15 cellular contexts compared by ENCODE assay signal in genomic region chr10:52442576-52442975, GRCh38.
A peak's percentile ranks its signal among the peaks of the same experiment; 100 is the strongest.
DNase-seq lines count a peak whose midpoint lies in the region; ATAC-seq and TF ChIP-seq lines count a peak whose summit lies in the region.
"Had no signal": no experiment of that assay in that cellular context is flagged by ENCODE, and none has a peak within 500 bp of the region (broad histone marks: within the 10 kb centered on the region; RNA-seq: fewer than 3 reads in every experiment).

No MANE protein-coding gene starts in this region.

- H3K79me2 ChIP-seq in fibroblast of lung (ENCODE audit: control insufficient read depth, insufficient read depth, low read length) (no peaks in the 10 kb centered on the region), smooth muscle cell (ENCODE audit: low read depth) (no peaks in the 10 kb centered on the region)

- H3K9ac ChIP-seq in fibroblast of lung (ENCODE audit: insufficient read depth, low read length) (no peak overlapping the region), smooth muscle cell (ENCODE audit: low read depth) (peak overlapping the region; percentile 72)

- no peak overlapping the region for H3K4me2 ChIP-seq in fibroblast of lung (ENCODE audit: extremely low read depth, insufficient read depth, low read length)
- peak overlapping the region; percentile 62 for H3K4me2 ChIP-seq in smooth muscle cell

- H3K27ac ChIP-seq in RWPE2 (ENCODE audit: poor library complexity, severe bottlenecking) (peak overlapping the region; percentile 100), fibroblast of lung (ENCODE audit: insufficient read depth, low read length) (peak overlapping the region; percentile 62), smooth muscle cell (ENCODE audit: low read depth) (peak overlapping the region; percentile 96), left lung (no peak overlapping the region)
- H3K27ac ChIP-seq: thyroid gland, VCaP had no signal

- no peak overlapping the region for H3K4me3 ChIP-seq in RWPE2 (ENCODE audit: severe bottlenecking)
- no peak overlapping the region for H3K4me3 ChIP-seq in fibroblast of lung (replicated peaks in 1 of 4; ENCODE audit: control extremely low read depth in 1 of 4, insufficient read depth in 1 of 4, low read depth in 3 of 4, low read length in 4 of 4)
- H3K4me3 ChIP-seq in smooth muscle cell, result no peak overlapping the region
- no peak overlapping the region for H3K4me3 ChIP-seq in left lung
- H3K4me3 ChIP-seq: thyroid gland had no signal

- H3K9me3 ChIP-seq in RWPE2 (ENCODE audit: severe bottlenecking) (no peaks in the 10 kb centered on the region), fibroblast of lung (ENCODE audit: control insufficient read depth, insufficient read depth, low read depth, low read length) (no peaks in the 10 kb centered on the region), smooth muscle cell (replicated peaks; ENCODE audit: low read depth) (no peaks in the 10 kb centered on the region), left lung (no peaks in the 10 kb centered on the region)
- H3K9me3 ChIP-seq: thyroid gland had no signal

- DNase-seq in RWPE2 (ENCODE audit: low spot score) (no peak), fibroblast of lung (ENCODE audit: low read depth in 2 of 2) (peak; percentile 39 to 68), smooth muscle cell (lab: John Stamatoyannopoulos, UW; ENCODE audit: unreplicated experiment) (no peak), amniotic stem cell (lab: John Stamatoyannopoulos, UW) (no peak), left lung (no peak)
- DNase-seq in activated T-cell treated with anti-CD3 and anti-CD28 coated beads, Interleukin-2, amount 50 U/mL, for 48 hours, result no peak
- DNase-seq: activated effector memory CD4-positive, alpha-beta T cell treated with anti-CD3 and anti-CD28 coated beads, Interleukin-2, amount 50 U/mL, for 16 hours; left ventricle myocardium superior; NCI-H2227 treated with DMSO at 0.1 percent for 48 hours; stimulated activated CD4-positive, alpha-beta T cell treated with anti-CD3 and anti-CD28 coated beads, Interleukin-1b, Interleukin-23, amount 100 ng/mL, for 48 hours; stimulated activated CD8-positive, alpha-beta memory T cell treated with anti-CD3 and anti-CD28 coated beads, Interleukin-4, amount 100 ng/mL, for 48 hours; thyroid gland had no signal

- H3F3A ChIP-seq in smooth muscle cell (ENCODE audit: low read depth), result no peaks in the 10 kb centered on the region

- H3K4me1 ChIP-seq in RWPE2 (ENCODE audit: insufficient read depth, poor library complexity, severe bottlenecking), result peaks cover 64% of the 10 kb centered on the region
- H3K4me1 ChIP-seq in fibroblast of lung (ENCODE audit: control insufficient read depth, extremely low read depth, insufficient read depth, low read length), result peaks cover 3% of the 10 kb centered on the region
- peaks cover 17% of the 10 kb centered on the region for H3K4me1 ChIP-seq in smooth muscle cell (ENCODE audit: low read depth)
- no peaks in the 10 kb centered on the region for H3K4me1 ChIP-seq in left lung
- H3K4me1 ChIP-seq: thyroid gland had no signal

- no peak overlapping the region for H2AFZ ChIP-seq in fibroblast of lung (ENCODE audit: low read length)
- no peak overlapping the region for H2AFZ ChIP-seq in smooth muscle cell (ENCODE audit: low read depth)

- no peak for TF ChIP-seq CTCF in RWPE2 (IDR thresholded peaks at IDR 0.05; ENCODE audit: poor library complexity, severe bottlenecking)
- no peak for TF ChIP-seq CTCF in fibroblast of lung (conservative IDR thresholded peaks at IDR 0.05 in 1 of 2, IDR thresholded peaks at IDR 0.05 in 1 of 2; ENCODE audit: low read depth in 1 of 2, low read length in 2 of 2)
- no peak for TF ChIP-seq CTCF in smooth muscle cell (IDR thresholded peaks at IDR 0.05; ENCODE audit: borderline replicate concordance, insufficient read depth, poor library complexity, severe bottlenecking)
- no peak for TF ChIP-seq CTCF in left lung (IDR thresholded peaks at IDR 0.05)

- intact Hi-C loops in left lung (cut with DNase I), result no loop called here

- ATAC-seq in GM18867 (IDR thresholded peaks at IDR 0.05; ENCODE audit: unreplicated experiment) (peak; percentile 41), RWPE2 (ENCODE audit: low read depth) (no peak), left lung (no peak)
- ATAC-seq: natural killer cell treated with Interleukin-12 subunit alpha and Interleukin-12 subunit beta and Interleukin-15 and Interleukin-18, amount 100 ng/mL, for 72 hours had no signal

- H3K36me3 ChIP-seq in RWPE2 (ENCODE audit: low read depth), result peaks cover 22% of the 10 kb centered on the region
- no peaks in the 10 kb centered on the region for H3K36me3 ChIP-seq in fibroblast of lung (ENCODE audit: control insufficient read depth, insufficient read depth, low read length)
- H3K36me3 ChIP-seq in smooth muscle cell (ENCODE audit: low read depth), result no peaks in the 10 kb centered on the region
- H3K36me3 ChIP-seq in left lung, result no peaks in the 10 kb centered on the region
- H3K36me3 ChIP-seq: thyroid gland had no signal

- H4K20me1 ChIP-seq in fibroblast of lung (ENCODE audit: control insufficient read depth, extremely low read depth, insufficient read depth, low read length) (no peaks in the 10 kb centered on the region), smooth muscle cell (ENCODE audit: low read depth) (no peaks in the 10 kb centered on the region)

- H3K27me3 ChIP-seq in RWPE2 (ENCODE audit: insufficient read depth, poor library complexity, severe bottlenecking) (no peaks in the 10 kb centered on the region), fibroblast of lung (ENCODE audit: control insufficient read depth, insufficient read depth, low read length) (no peaks in the 10 kb centered on the region), smooth muscle cell (ENCODE audit: low read depth) (no peaks in the 10 kb centered on the region), left lung (no peaks in the 10 kb centered on the region)
- H3K27me3 ChIP-seq: thyroid gland had no signal

Comparison
In these comparisons a context has a peak if more than half of its experiments do, and no peak if none do; other contexts are left out.
1. DNase-seq: peak in fibroblast of lung (2 of 2); none in RWPE2 (single experiment), smooth muscle cell (single experiment), activated T-cell treated with anti-CD3 and anti-CD28 coated beads, Interleukin-2, amount 50 U/mL, for 48 hours (0 of 2), amniotic stem cell (single experiment) and left lung (0 of 2).
2. H3K27ac ChIP-seq: peak in RWPE2 (single experiment), fibroblast of lung (single experiment) and smooth muscle cell (single experiment); none in left lung (0 of 2).